ENCODE assay signal across 8 cellular contexts in the genomic region with DNA sequence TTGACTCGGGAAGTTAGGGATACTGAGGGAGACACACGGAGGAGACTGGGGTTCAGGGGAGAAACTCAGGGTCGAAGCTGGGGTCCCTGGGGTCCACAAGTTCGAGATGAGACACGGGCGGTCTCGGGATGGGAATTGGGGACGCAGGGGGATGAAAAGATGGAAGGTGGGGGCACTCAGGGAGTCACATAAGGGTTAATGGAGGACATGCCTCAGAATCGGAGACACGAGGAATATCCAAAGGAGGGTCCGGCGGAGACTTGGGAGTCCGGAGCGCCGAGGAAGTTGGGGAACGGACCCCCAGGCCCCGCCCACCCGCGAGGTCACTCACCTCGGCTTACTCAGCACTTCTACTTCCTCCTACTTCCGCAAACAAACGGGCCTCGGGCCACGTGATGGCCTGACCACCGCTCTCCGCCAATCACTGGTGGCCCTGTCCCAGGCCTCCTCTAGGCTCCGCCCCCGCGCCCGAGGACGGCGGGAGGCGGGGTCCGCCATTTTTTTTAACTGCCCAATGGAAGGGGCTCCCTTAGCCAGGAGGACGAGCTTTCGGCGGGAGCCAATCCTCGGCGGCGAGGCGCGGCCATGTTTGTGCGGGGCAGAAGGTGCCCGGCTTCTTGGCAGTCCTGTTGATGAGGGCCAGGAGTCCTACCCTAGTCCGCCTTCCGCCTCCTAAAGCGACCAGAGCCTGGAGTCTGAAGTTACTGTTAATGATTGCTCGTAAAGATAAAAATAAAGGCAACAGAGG. TPM values are rescaled to one million over a fixed set of nuclear protein-coding genes. Genes with fewer than 3 reads are reported as not detected.
DNase-seq lines count a peak whose midpoint lies in the region; ATAC-seq and TF ChIP-seq lines count a peak whose summit lies in the region.

A gene with protein sequence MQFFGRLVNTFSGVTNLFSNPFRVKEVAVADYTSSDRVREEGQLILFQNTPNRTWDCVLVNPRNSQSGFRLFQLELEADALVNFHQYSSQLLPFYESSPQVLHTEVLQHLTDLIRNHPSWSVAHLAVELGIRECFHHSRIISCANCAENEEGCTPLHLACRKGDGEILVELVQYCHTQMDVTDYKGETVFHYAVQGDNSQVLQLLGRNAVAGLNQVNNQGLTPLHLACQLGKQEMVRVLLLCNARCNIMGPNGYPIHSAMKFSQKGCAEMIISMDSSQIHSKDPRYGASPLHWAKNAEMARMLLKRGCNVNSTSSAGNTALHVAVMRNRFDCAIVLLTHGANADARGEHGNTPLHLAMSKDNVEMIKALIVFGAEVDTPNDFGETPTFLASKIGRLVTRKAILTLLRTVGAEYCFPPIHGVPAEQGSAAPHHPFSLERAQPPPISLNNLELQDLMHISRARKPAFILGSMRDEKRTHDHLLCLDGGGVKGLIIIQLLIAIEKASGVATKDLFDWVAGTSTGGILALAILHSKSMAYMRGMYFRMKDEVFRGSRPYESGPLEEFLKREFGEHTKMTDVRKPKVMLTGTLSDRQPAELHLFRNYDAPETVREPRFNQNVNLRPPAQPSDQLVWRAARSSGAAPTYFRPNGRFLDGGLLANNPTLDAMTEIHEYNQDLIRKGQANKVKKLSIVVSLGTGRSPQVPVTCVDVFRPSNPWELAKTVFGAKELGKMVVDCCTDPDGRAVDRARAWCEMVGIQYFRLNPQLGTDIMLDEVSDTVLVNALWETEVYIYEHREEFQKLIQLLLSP (minus strand): TSS at position 378 of the 748 bp plus-strand sequence. CDS start 12,404 bp downstream, outside the sequence.

- H3K4me3 Mint-ChIP-seq in WTC11 = peak within 1 kb of the TSS; percentile 89

- TF ChIP-seq CTCF in AG04449 (IDR thresholded peaks at IDR 0.05; ENCODE audit: insufficient read depth, low read length, missing control alignments) = no peak
- no peak for TF ChIP-seq CTCF in WTC11 (IDR thresholded peaks at IDR 0.05)
- TF ChIP-seq CTCF in cardiac fibroblast (IDR thresholded peaks at IDR 0.05; ENCODE audit: low read depth, low read length) = no peak

- ATAC-seq in GM18907 (IDR thresholded peaks at IDR 0.05; ENCODE audit: unreplicated experiment) = peak; percentile 74
- ATAC-seq in HG03175 (IDR thresholded peaks at IDR 0.05; ENCODE audit: unreplicated experiment) = peak; percentile 86
- peak; percentile 98 for ATAC-seq in WTC11

- CTCF ChIA-PET in AG04449 (lab: Yijun Ruan, JAX) = interaction anchor here (0.9 to 1.6 kb wide), 4 partner anchors 9 to 69 kb away, joined by 3 to 4 read pairs (median 4); no protein-coding TSS in a partner anchor
- CTCF ChIA-PET in WTC11 (lab: Charles Lee) = interaction anchor here (0.6 to 1.6 kb wide), 13 partner anchors 11 to 1079 kb away, joined by 3 to 17 read pairs (median 4); a partner anchor contains a TSS

- H3K9me3 Mint-ChIP-seq in WTC11 = no peaks in the 10 kb centered on the region

- DNase-seq in AG04449 (ENCODE audit: low read depth, low spot score) (peak; percentile 84), NCI-H226 (peak; percentile 86), WTC11 (ENCODE audit: low spot score) (peak; percentile 100), cardiac fibroblast (ENCODE audit: low read depth in 2 of 2) (peak; percentile 99), iPS-NIHi7 (ENCODE audit: extremely low spot score) (peak; percentile 99), smooth muscle cell of the brain vasculature (ENCODE audit: low read depth, low spot score) (peak; percentile 97)

- no peaks in the 10 kb centered on the region; the same call in 1 of the 2 replicates for H3K27me3 Mint-ChIP-seq in WTC11 (ENCODE audit: low read depth)

- no peaks in the 10 kb centered on the region for H3K36me3 Mint-ChIP-seq in WTC11

- H3K4me3 ChIP-seq in AG04449 (ENCODE audit: low read depth, low read length) (peak within 1 kb of the TSS; percentile 69), cardiac fibroblast (replicated peaks in 1 of 2; ENCODE audit: low read depth in 2 of 2, low read length in 2 of 2) (peak within 1 kb of the TSS; percentile 50 to 53)

- POLR2A ChIA-PET in AG04449 (lab: Yijun Ruan, JAX) = interaction anchor here (1.0 kb wide), 3 partner anchors 10 to 24 kb away, joined by 4 to 8 read pairs (median 5); a partner anchor contains a TSS
- POLR2A ChIA-PET in WTC11 (lab: Charles Lee) = interaction anchor here (0.7 to 1.8 kb wide), 5 partner anchors 11 to 113 kb away, joined by 3 to 8 read pairs (median 3); a partner anchor contains a TSS

- H3K27ac Mint-ChIP-seq in WTC11 = peak within 1 kb of the TSS; percentile 99

- H3K4me1 Mint-ChIP-seq in WTC11 = peaks cover 33% of the 10 kb centered on the region

TF ChIP-seq in WTC11, 78 proteins besides CTCF, POLR2A, EP300 and RAD21 (continues in another document):
- TF ChIP-seq ZNF121 (CRISPR knock-in tag; IDR thresholded peaks at IDR 0.05) (no peak), ZNF263 (CRISPR knock-in tag; IDR thresholded peaks at IDR 0.05; ENCODE audit: low read depth) (no peak), KAT7 (CRISPR knock-in tag; IDR thresholded peaks at IDR 0.05; ENCODE audit: borderline replicate concordance) (no peak), ZNF138 (CRISPR knock-in tag; conservative IDR thresholded peaks at IDR 0.05) (no peak), FOXK1 (CRISPR knock-in tag; IDR thresholded peaks at IDR 0.05) (peak; percentile 95), SP1 (CRISPR knock-in tag; conservative IDR thresholded peaks at IDR 0.05) (peak; percentile 76), JAZF1 (CRISPR knock-in tag; IDR thresholded peaks at IDR 0.05) (no peak), RELA (CRISPR knock-in tag; IDR thresholded peaks at IDR 0.05; ENCODE audit: borderline replicate concordance) (no peak), ZNF317 (CRISPR knock-in tag; IDR thresholded peaks at IDR 0.05; ENCODE audit: borderline replicate concordance, low read depth) (no peak), ELF4 (CRISPR knock-in tag; IDR thresholded peaks at IDR 0.05; ENCODE audit: low read depth) (no peak), SMAD4 (CRISPR knock-in tag; IDR thresholded peaks at IDR 0.05) (no peak), OVOL2 (CRISPR knock-in tag; IDR thresholded peaks at IDR 0.05; ENCODE audit: borderline replicate concordance) (no peak)
- TF ChIP-seq, protein P1, sequence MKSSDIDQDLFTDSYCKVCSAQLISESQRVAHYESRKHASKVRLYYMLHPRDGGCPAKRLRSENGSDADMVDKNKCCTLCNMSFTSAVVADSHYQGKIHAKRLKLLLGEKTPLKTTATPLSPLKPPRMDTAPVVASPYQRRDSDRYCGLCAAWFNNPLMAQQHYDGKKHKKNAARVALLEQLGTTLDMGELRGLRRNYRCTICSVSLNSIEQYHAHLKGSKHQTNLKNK (CRISPR knock-in tag; IDR thresholded peaks at IDR 0.05) = no peak
- TF ChIP-seq, protein P2, sequence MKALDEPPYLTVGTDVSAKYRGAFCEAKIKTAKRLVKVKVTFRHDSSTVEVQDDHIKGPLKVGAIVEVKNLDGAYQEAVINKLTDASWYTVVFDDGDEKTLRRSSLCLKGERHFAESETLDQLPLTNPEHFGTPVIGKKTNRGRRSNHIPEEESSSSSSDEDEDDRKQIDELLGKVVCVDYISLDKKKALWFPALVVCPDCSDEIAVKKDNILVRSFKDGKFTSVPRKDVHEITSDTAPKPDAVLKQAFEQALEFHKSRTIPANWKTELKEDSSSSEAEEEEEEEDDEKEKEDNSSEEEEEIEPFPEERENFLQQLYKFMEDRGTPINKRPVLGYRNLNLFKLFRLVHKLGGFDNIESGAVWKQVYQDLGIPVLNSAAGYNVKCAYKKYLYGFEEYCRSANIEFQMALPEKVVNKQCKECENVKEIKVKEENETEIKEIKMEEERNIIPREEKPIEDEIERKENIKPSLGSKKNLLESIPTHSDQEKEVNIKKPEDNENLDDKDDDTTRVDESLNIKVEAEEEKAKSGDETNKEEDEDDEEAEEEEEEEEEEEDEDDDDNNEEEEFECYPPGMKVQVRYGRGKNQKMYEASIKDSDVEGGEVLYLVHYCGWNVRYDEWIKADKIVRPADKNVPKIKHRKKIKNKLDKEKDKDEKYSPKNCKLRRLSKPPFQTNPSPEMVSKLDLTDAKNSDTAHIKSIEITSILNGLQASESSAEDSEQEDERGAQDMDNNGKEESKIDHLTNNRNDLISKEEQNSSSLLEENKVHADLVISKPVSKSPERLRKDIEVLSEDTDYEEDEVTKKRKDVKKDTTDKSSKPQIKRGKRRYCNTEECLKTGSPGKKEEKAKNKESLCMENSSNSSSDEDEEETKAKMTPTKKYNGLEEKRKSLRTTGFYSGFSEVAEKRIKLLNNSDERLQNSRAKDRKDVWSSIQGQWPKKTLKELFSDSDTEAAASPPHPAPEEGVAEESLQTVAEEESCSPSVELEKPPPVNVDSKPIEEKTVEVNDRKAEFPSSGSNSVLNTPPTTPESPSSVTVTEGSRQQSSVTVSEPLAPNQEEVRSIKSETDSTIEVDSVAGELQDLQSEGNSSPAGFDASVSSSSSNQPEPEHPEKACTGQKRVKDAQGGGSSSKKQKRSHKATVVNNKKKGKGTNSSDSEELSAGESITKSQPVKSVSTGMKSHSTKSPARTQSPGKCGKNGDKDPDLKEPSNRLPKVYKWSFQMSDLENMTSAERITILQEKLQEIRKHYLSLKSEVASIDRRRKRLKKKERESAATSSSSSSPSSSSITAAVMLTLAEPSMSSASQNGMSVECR (CRISPR knock-in tag; IDR thresholded peaks at IDR 0.05; ENCODE audit: borderline replicate concordance) = peak; percentile 49; the same call in 1 of the 2 replicates
- TF ChIP-seq, protein P3, sequence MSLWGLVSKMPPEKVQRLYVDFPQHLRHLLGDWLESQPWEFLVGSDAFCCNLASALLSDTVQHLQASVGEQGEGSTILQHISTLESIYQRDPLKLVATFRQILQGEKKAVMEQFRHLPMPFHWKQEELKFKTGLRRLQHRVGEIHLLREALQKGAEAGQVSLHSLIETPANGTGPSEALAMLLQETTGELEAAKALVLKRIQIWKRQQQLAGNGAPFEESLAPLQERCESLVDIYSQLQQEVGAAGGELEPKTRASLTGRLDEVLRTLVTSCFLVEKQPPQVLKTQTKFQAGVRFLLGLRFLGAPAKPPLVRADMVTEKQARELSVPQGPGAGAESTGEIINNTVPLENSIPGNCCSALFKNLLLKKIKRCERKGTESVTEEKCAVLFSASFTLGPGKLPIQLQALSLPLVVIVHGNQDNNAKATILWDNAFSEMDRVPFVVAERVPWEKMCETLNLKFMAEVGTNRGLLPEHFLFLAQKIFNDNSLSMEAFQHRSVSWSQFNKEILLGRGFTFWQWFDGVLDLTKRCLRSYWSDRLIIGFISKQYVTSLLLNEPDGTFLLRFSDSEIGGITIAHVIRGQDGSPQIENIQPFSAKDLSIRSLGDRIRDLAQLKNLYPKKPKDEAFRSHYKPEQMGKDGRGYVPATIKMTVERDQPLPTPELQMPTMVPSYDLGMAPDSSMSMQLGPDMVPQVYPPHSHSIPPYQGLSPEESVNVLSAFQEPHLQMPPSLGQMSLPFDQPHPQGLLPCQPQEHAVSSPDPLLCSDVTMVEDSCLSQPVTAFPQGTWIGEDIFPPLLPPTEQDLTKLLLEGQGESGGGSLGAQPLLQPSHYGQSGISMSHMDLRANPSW (CRISPR knock-in tag; conservative IDR thresholded peaks at IDR 0.05; ENCODE audit: low read depth) = no peak

RNA-seq across cellular contexts. Expression of the gene that starts here (rescaled TPM):
- total RNA-seq in WTC11 (2021) = 29.9 to 44.1 TPM (median 37.6 TPM) in 3 replicates

Comparison
In these comparisons a context has a peak if more than half of its experiments do, and no peak if none do; other contexts are left out.
1. Peak in every context shown above with its lines: DNase-seq, ATAC-seq and H3K4me3 ChIP-seq.